In the genomic region with DNA sequence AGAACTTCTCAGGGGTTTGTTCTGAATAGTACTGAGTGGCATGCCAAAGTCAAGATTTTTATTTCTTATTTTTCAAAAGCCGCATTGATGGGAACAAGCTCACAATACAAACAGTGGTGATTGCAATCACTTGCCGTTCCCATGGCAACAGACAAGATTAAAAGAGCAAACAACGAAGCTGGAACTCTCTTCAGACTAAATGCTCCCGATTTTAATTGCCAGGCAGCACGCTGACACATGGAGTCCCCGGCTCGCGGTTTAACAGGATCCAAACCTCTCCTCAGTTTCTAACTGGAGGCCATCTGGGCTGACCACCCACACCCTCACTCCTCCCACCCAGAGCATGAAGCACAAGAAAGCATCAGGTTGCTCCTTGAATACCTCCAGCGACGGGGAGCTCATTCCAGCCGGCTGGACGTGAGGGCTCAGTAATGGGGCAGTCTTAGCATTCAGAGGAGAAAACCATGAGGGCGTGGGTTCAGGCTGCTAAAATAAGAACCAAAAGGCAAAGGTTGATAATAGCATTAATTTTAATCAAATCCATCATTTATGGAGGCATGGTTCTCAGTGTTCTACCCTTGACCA, we compare ENCODE assay signal across 1 cellular context.
TF ChIP-seq lines count a peak whose summit lies in the region.

No MANE protein-coding gene starts in this region.

TF ChIP-seq in IMR-90, 13 proteins besides CTCF, POLR2A, EP300 and RAD21:
- TF ChIP-seq, protein P1, sequence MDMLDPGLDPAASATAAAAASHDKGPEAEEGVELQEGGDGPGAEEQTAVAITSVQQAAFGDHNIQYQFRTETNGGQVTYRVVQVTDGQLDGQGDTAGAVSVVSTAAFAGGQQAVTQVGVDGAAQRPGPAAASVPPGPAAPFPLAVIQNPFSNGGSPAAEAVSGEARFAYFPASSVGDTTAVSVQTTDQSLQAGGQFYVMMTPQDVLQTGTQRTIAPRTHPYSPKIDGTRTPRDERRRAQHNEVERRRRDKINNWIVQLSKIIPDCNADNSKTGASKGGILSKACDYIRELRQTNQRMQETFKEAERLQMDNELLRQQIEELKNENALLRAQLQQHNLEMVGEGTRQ (IDR thresholded peaks at IDR 0.05; ENCODE audit: low read depth, low read length), result no peak
- TF ChIP-seq NFE2L2 (IDR thresholded peaks at IDR 0.05; ENCODE audit: low read depth, low read length), result no peak
- TF ChIP-seq FOS (IDR thresholded peaks at IDR 0.05; ENCODE audit: low read depth, low read length), result no peak
- TF ChIP-seq SMC3 (IDR thresholded peaks at IDR 0.05; ENCODE audit: low read depth, low read length), result no peak
- TF ChIP-seq ELK1 (IDR thresholded peaks at IDR 0.05; ENCODE audit: borderline replicate concordance, low read depth, low read length), result no peak
- no peak for TF ChIP-seq RFX5 (IDR thresholded peaks at IDR 0.05; ENCODE audit: low read depth, low read length)
- TF ChIP-seq RCOR1 (IDR thresholded peaks at IDR 0.05; ENCODE audit: insufficient replicate concordance, low read length), result no peak
- TF ChIP-seq CHD1 (IDR thresholded peaks at IDR 0.05; ENCODE audit: low read depth, low read length), result no peak
- no peak for TF ChIP-seq BHLHE40 (IDR thresholded peaks at IDR 0.05; ENCODE audit: low read depth, low read length)
- TF ChIP-seq CEBPB (IDR thresholded peaks at IDR 0.05; ENCODE audit: low read depth, low read length), result no peak
- no peak for TF ChIP-seq MAFK (IDR thresholded peaks at IDR 0.05; ENCODE audit: low read depth, low read length)
- TF ChIP-seq MAZ (IDR thresholded peaks at IDR 0.05; ENCODE audit: borderline replicate concordance, low read depth, low read length), result no peak
- TF ChIP-seq MXI1 (IDR thresholded peaks at IDR 0.05; ENCODE audit: borderline replicate concordance, low read depth, low read length), result no peak
